Comparison of ENCODE assay signal across 8 cellular contexts in the genomic region with DNA sequence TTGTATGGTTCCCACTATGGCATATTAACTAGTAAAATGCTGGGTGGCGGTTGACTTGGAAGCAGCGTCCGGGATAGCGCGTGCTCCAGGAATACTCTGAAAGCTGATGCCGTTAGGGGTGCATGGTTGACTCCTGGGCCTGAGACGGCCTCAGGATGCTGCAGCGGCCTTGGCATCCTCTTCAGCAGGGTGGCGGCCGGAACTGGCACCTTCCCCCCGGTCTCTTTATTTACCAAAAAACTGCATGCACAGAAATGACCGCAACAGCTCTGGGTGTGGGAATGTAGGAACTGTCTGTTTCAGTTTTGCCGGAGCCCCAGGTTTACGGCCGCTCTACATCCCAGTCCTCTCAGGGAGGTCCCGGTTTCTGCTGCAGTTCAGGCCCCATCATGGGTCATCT. TPM values are rescaled to one million over a fixed set of nuclear protein-coding genes. Genes with fewer than 3 reads are reported as not detected.
A peak's percentile ranks its signal among the peaks of the same experiment; 100 is the strongest.
DNase-seq lines count a peak whose midpoint lies in the region; ATAC-seq and TF ChIP-seq lines count a peak whose summit lies in the region.
"Had no signal": no experiment of that assay in that cellular context is flagged by ENCODE, and none has a peak within 500 bp of the region (broad histone marks: within the 10 kb centered on the region; RNA-seq: fewer than 3 reads in every experiment).

No MANE protein-coding gene starts in this region.

- H3K9me3 ChIP-seq in gastroesophageal sphincter: no peaks in the 10 kb centered on the region

- peaks cover 0 to 23% of the 10 kb centered on the region in 2 donors for H3K36me3 ChIP-seq in gastroesophageal sphincter

- ATAC-seq in HG03460 (IDR thresholded peaks at IDR 0.05; ENCODE audit: unreplicated experiment): peak; percentile 5
- ATAC-seq in gastroesophageal sphincter: no peak
- no peak for ATAC-seq in stimulated activated memory B cell treated with anti-CD40 and anti-IgM and Interleukin-4, amounts not matched to agents 10 μg/mL and 1 μg/mL and 100 μg/mL, for 72 hours
- ATAC-seq in HG03469 (IDR thresholded peaks at IDR 0.05; ENCODE audit: unreplicated experiment): no peak

- H3K36me3 Mint-ChIP-seq in stimulated activated memory B cell treated with anti-CD40 and anti-IgM and Interleukin-4, amounts not matched to agents 10 μg/mL and 1 μg/mL and 100 μg/mL, for 72 hours: peaks cover 52% of the 10 kb centered on the region

- no peaks in the 10 kb centered on the region for H3K27me3 ChIP-seq in gastroesophageal sphincter

- peaks cover 11 to 60% (median 24%) of the 10 kb centered on the region in 3 donors for H3K4me1 ChIP-seq in gastroesophageal sphincter

- peak overlapping the region; percentile 35 for H3K4me3 ChIP-seq in WI38 (ENCODE audit: low read depth, low read length)
- H3K4me3 ChIP-seq in gastroesophageal sphincter: no peak overlapping the region

- DNase-seq in DMS153 treated with DMSO at 0.1 percent for 48 hours (lab: John Stamatoyannopoulos, UW; ENCODE audit: unreplicated experiment) (no peak), GOT3 (lab: John Stamatoyannopoulos, UW) (no peak)
- DNase-seq: NCI-H524 treated with DMSO at 0.1 percent for 48 hours had no signal

- peak overlapping the region; percentile 79 to 88 (median 82) for H3K27ac ChIP-seq in gastroesophageal sphincter

- peaks cover 15% of the 10 kb centered on the region for H3K4me1 Mint-ChIP-seq in stimulated activated memory B cell treated with anti-CD40 and anti-IgM and Interleukin-4, amounts not matched to agents 10 μg/mL and 1 μg/mL and 100 μg/mL, for 72 hours

- no peaks in the 10 kb centered on the region for H3K27me3 Mint-ChIP-seq in stimulated activated memory B cell treated with anti-CD40 and anti-IgM and Interleukin-4, amounts not matched to agents 10 μg/mL and 1 μg/mL and 100 μg/mL, for 72 hours

- H3K27ac Mint-ChIP-seq in stimulated activated memory B cell treated with anti-CD40 and anti-IgM and Interleukin-4, amounts not matched to agents 10 μg/mL and 1 μg/mL and 100 μg/mL, for 72 hours: peak overlapping the region; percentile 66

- TF ChIP-seq EP300 in gastroesophageal sphincter (IDR thresholded peaks at IDR 0.05): no peak

- no peak for TF ChIP-seq POLR2A in gastroesophageal sphincter (IDR thresholded peaks at IDR 0.05)

- no peaks in the 10 kb centered on the region for H3K9me3 Mint-ChIP-seq in stimulated activated memory B cell treated with anti-CD40 and anti-IgM and Interleukin-4, amounts not matched to agents 10 μg/mL and 1 μg/mL and 100 μg/mL, for 72 hours

- H3K4me3 Mint-ChIP-seq in stimulated activated memory B cell treated with anti-CD40 and anti-IgM and Interleukin-4, amounts not matched to agents 10 μg/mL and 1 μg/mL and 100 μg/mL, for 72 hours: no peak overlapping the region

- WGBS in gastroesophageal sphincter (ENCODE audit: low coverage in 1 of 2), 2 donors: 40 to 52% methylated on average over 9 to 10 of the region's 16 CpGs

- TF ChIP-seq CTCF in WI38 (IDR thresholded peaks at IDR 0.05; ENCODE audit: low read depth, low read length): no peak
- no peak for TF ChIP-seq CTCF in gastroesophageal sphincter (IDR thresholded peaks at IDR 0.05)

RNA-seq across cellular contexts. Expression of gene PFKP, which starts 28.8 kb away (rescaled TPM):
- total RNA-seq in gastroesophageal sphincter: 100 to 1,000 TPM in 3 of 4 donors, 10 to 100 TPM in 1; 64.3 to 261 (median 107) TPM
